1 cellular context compared by ENCODE assay signal in genomic region chr4:183657564-183657963, GRCh38.
TF ChIP-seq lines count a peak whose summit lies in the region.

No MANE protein-coding gene starts in this region.

TF ChIP-seq in K562, 482 proteins besides CTCF, POLR2A, EP300 and RAD21:
- TF ChIP-seq MNT (conservative IDR thresholded peaks at IDR 0.05) (no peak), NR0B1 (IDR thresholded peaks at IDR 0.05; ENCODE audit: partially characterized antibody) (no peak), CBX3 (IDR thresholded peaks at IDR 0.05; ENCODE audit: borderline replicate concordance in 1 of 2, low read length in 2 of 2) (no peak), SMARCC2 (IDR thresholded peaks at IDR 0.05; ENCODE audit: low read depth) (no peak), DDX20 (tag; IDR thresholded peaks at IDR 0.05; ENCODE audit: low read depth) (no peak), KAT7 (CRISPR knock-in tag; IDR thresholded peaks at IDR 0.05; ENCODE audit: borderline replicate concordance) (no peak), ARID1B (IDR thresholded peaks at IDR 0.05) (no peak), HMG20A (CRISPR knock-in tag; conservative IDR thresholded peaks at IDR 0.05) (no peak), FOS (IDR thresholded peaks at IDR 0.05; ENCODE audit: extremely low read depth, insufficient read length) (no peak)
- TF ChIP-seq, protein P1, sequence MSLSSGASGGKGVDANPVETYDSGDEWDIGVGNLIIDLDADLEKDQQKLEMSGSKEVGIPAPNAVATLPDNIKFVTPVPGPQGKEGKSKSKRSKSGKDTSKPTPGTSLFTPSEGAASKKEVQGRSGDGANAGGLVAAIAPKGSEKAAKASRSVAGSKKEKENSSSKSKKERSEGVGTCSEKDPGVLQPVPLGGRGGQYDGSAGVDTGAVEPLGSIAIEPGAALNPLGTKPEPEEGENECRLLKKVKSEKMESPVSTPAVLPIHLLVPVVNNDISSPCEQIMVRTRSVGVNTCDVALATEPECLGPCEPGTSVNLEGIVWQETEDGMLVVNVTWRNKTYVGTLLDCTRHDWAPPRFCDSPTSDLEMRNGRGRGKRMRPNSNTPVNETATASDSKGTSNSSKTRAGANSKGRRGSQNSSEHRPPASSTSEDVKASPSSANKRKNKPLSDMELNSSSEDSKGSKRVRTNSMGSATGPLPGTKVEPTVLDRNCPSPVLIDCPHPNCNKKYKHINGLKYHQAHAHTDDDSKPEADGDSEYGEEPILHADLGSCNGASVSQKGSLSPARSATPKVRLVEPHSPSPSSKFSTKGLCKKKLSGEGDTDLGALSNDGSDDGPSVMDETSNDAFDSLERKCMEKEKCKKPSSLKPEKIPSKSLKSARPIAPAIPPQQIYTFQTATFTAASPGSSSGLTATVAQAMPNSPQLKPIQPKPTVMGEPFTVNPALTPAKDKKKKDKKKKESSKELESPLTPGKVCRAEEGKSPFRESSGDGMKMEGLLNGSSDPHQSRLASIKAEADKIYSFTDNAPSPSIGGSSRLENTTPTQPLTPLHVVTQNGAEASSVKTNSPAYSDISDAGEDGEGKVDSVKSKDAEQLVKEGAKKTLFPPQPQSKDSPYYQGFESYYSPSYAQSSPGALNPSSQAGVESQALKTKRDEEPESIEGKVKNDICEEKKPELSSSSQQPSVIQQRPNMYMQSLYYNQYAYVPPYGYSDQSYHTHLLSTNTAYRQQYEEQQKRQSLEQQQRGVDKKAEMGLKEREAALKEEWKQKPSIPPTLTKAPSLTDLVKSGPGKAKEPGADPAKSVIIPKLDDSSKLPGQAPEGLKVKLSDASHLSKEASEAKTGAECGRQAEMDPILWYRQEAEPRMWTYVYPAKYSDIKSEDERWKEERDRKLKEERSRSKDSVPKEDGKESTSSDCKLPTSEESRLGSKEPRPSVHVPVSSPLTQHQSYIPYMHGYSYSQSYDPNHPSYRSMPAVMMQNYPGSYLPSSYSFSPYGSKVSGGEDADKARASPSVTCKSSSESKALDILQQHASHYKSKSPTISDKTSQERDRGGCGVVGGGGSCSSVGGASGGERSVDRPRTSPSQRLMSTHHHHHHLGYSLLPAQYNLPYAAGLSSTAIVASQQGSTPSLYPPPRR (CRISPR knock-in tag; IDR thresholded peaks at IDR 0.05; ENCODE audit: borderline replicate concordance): no peak
- TF ChIP-seq, protein P2, sequence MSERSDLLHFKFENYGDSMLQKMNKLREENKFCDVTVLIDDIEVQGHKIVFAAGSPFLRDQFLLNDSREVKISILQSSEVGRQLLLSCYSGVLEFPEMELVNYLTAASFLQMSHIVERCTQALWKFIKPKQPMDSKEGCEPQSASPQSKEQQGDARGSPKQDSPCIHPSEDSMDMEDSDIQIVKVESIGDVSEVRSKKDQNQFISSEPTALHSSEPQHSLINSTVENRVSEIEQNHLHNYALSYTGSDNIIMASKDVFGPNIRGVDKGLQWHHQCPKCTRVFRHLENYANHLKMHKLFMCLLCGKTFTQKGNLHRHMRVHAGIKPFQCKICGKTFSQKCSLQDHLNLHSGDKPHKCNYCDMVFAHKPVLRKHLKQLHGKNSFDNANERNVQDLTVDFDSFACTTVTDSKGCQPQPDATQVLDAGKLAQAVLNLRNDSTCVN (CRISPR knock-in tag; IDR thresholded peaks at IDR 0.05): no peak
- TF ChIP-seq, protein P3, sequence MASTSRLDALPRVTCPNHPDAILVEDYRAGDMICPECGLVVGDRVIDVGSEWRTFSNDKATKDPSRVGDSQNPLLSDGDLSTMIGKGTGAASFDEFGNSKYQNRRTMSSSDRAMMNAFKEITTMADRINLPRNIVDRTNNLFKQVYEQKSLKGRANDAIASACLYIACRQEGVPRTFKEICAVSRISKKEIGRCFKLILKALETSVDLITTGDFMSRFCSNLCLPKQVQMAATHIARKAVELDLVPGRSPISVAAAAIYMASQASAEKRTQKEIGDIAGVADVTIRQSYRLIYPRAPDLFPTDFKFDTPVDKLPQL (IDR thresholded peaks at IDR 0.05; ENCODE audit: extremely low read depth, insufficient read length): no peak
